ENCODE assay signal across 10 cellular contexts in the genomic region with DNA sequence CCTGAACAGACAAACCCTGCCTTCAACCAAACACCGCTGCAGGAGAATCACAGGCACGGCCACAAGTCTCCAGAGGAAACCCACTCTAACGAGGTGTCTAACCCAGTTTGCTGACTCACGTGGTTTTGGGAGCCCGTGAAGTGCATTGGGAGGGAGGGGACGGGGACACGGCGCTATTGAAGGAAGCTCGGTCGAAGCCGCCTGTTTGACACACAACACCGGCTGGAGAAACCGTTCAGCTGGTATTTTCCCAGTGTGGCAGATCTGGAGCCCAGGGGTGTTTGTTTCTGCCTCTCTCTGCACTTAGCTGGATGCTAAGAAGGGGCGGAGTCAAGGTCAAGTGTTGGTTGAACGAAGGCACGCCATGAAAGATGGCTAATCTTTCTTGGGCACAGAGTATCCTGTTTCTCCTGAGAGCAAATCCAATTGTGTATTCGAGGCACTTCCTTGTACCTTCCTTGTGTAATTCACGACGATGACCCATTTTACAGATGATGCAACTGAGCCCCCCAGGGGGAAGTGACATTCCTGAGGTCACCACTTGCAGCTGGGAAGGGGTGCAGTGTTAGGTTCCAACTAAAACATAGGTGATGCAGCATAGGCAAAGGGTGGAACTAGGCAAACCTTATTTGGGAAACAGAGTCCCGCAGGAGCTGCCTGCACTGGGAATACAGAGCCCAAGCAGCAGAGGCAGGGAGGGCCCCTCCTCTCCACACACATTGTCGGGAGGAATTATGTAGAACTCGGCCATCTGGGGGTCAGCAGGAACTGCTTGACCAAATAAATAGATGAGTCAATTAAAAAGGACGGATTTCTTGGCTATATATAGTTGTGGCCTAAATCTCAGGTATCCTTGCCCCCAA. TPM values are rescaled to one million over a fixed set of nuclear protein-coding genes. Genes with fewer than 3 reads are reported as not detected.
DNase-seq lines count a peak whose midpoint lies in the region; ATAC-seq, FAIRE-seq and TF ChIP-seq lines count a peak whose summit lies in the region.
"Had no signal": no experiment of that assay in that cellular context is flagged by ENCODE, and none has a peak within 500 bp of the region (broad histone marks: within the 10 kb centered on the region; RNA-seq: fewer than 3 reads in every experiment).

No MANE protein-coding gene starts in this region.

- H3K79me2 ChIP-seq in PC-3 (ENCODE audit: low read length) (peaks cover 40% of the 10 kb centered on the region), astrocyte (ENCODE audit: insufficient read depth, low read length) (peaks cover 4% of the 10 kb centered on the region)

- no peaks in the 10 kb centered on the region for H3K36me3 Mint-ChIP-seq in astrocyte (ENCODE audit: low read depth, unreplicated experiment)

- H3K27ac Mint-ChIP-seq in astrocyte (ENCODE audit: unreplicated experiment) = no peak overlapping the region

- no peak overlapping the region for H3K4me3 Mint-ChIP-seq in astrocyte (ENCODE audit: unreplicated experiment)

- peaks cover 29% of the 10 kb centered on the region for H3K4me1 Mint-ChIP-seq in astrocyte (ENCODE audit: low read depth, unreplicated experiment)

- intact Hi-C loops in PC-3 (cut with micrococcal nuclease) = no loop called here

- H3K27me3 Mint-ChIP-seq in astrocyte (ENCODE audit: low read depth, unreplicated experiment) = no peaks in the 10 kb centered on the region

- peak overlapping the region; percentile 32 for H3K27ac ChIP-seq in PC-3 (ENCODE audit: low read length)
- H3K27ac ChIP-seq in astrocyte (ENCODE audit: low read depth, low read length) = no peak overlapping the region
- H3K27ac ChIP-seq in small intestine (ENCODE audit: low read depth in 1 of 2, low read length in 1 of 2) = peak overlapping the region in 1 of 2 donors; percentile 70

- ATAC-seq in PC-3 (peak; percentile 63), HG02571 (IDR thresholded peaks at IDR 0.05; ENCODE audit: unreplicated experiment) (no peak)

- CTCF ChIA-PET in PC-3 (lab: Charles Lee) = no interaction called here

- 69 to 84% (median 69%) methylated on average over 23 of the region's 23 CpGs for WGBS in small intestine, 3 donors

- no peaks in the 10 kb centered on the region for H3K36me3 ChIP-seq in PC-3 (ENCODE audit: low read depth, low read length)
- H3K36me3 ChIP-seq in astrocyte (ENCODE audit: insufficient read depth, low read length) = no peaks in the 10 kb centered on the region
- H3K36me3 ChIP-seq in small intestine (ENCODE audit: control insufficient read depth in 2 of 2, insufficient read depth in 2 of 2, low read length in 2 of 2) = no peaks in the 10 kb centered on the region

- TF ChIP-seq CTCF in PC-3 (conservative IDR thresholded peaks at IDR 0.05; ENCODE audit: low read depth, low read length) = no peak
- no peak for TF ChIP-seq CTCF in astrocyte (IDR thresholded peaks at IDR 0.05; ENCODE audit: insufficient read depth, low read depth, low read length)

- H3K9me3 Mint-ChIP-seq in astrocyte (ENCODE audit: unreplicated experiment) = peaks cover 2% of the 10 kb centered on the region

- DNase-seq in NCI-H1417 (lab: John Stamatoyannopoulos, UW) = peak in 2 of 3 experiments; percentile 3 to 82
- no peak for DNase-seq in NCI-H1417 treated with DMSO at 0.1 percent for 48 hours (lab: John Stamatoyannopoulos, UW)
- DNase-seq in PC-3 = peak; percentile 72
- no peak for DNase-seq in astrocyte (ENCODE audit: low read depth)
- peak; percentile 23 to 30 for DNase-seq in stimulated activated CD8-positive, alpha-beta memory T cell treated with anti-CD3 and anti-CD28 coated beads, Interleukin-2, amount 100 ng/mL, for 1 hour (ENCODE audit: low read depth in 2 of 2)
- DNase-seq in activated CD4-positive, CD25-positive, alpha-beta regulatory T cell treated with anti-CD3 and anti-CD28 coated beads, Interleukin-2, amount 50 U/mL, for 72 hours = no peak
- no peak for DNase-seq in small intestine
- DNase-seq: NCI-H1048 had no signal

- no peaks in the 10 kb centered on the region for H3K9me3 ChIP-seq in PC-3 (ENCODE audit: low read length)
- no peaks in the 10 kb centered on the region for H3K9me3 ChIP-seq in astrocyte (ENCODE audit: insufficient read depth, low read depth, low read length)
- H3K9me3 ChIP-seq in small intestine (ENCODE audit: control insufficient read depth, low read depth) = no peaks in the 10 kb centered on the region

- peak overlapping the region; percentile 45 for H3K4me2 ChIP-seq in PC-3 (ENCODE audit: low read length)
- peak overlapping the region; percentile 74 for H3K4me2 ChIP-seq in astrocyte (ENCODE audit: low read length)

- no peak overlapping the region for H3K9ac ChIP-seq in PC-3 (ENCODE audit: low read length)
- H3K9ac ChIP-seq in astrocyte (ENCODE audit: low read length) = no peak overlapping the region

- no peaks in the 10 kb centered on the region for H3F3A ChIP-seq in PC-3 (ENCODE audit: low read length, unreplicated experiment)

- H3K9me2 ChIP-seq in PC-3 (replicated peaks; ENCODE audit: low read length) = no peaks in the 10 kb centered on the region

- H3K4me3 ChIP-seq in PC-3 (ENCODE audit: low read length) (no peak overlapping the region; the same call in 1 of the 2 replicates), astrocyte (ENCODE audit: insufficient read depth, low read depth, low read length) (no peak overlapping the region), small intestine (ENCODE audit: low read depth in 1 of 2, low read length in 2 of 2) (no peak overlapping the region)

- BruUV-seq in PC-3 (replicated peaks; lab: Mats Ljungman, UMichigan) = no TSS peak

- POLR2A ChIA-PET in PC-3 (lab: Charles Lee; ENCODE audit: unreplicated experiment) = interaction anchor here (0.6 kb wide), 2 partner anchors 9 to 541 kb away, joined by 3 read pairs; no protein-coding TSS in a partner anchor

- FAIRE-seq in astrocyte (lab: Jason Lieb, UNC) (no peak), small intestine (lab: Jason Lieb, UNC) (no peak)
- FAIRE-seq: A204.1 had no signal

- H3K27me3 ChIP-seq in PC-3 (ENCODE audit: low read length) = no peaks in the 10 kb centered on the region
- no peaks in the 10 kb centered on the region for H3K27me3 ChIP-seq in astrocyte (ENCODE audit: insufficient read depth, low read length)
- H3K27me3 ChIP-seq in small intestine (ENCODE audit: control insufficient read depth in 2 of 2, insufficient read depth in 2 of 2, low read length in 2 of 2) = no peaks in the 10 kb centered on the region

- H3K4me1 ChIP-seq in PC-3 (ENCODE audit: insufficient read depth, low read length) (peaks cover 42% of the 10 kb centered on the region), astrocyte (ENCODE audit: insufficient read depth, low read length) (peaks cover 23% of the 10 kb centered on the region), small intestine (ENCODE audit: control insufficient read depth in 2 of 2, insufficient read depth in 1 of 2, low read depth in 1 of 2, low read length in 1 of 2) (peaks cover 5 to 11% of the 10 kb centered on the region in 2 donors)

- H2AFZ ChIP-seq in PC-3 (ENCODE audit: low read length) = no peak overlapping the region
- no peak overlapping the region for H2AFZ ChIP-seq in astrocyte (ENCODE audit: low read depth, low read length)

- no peaks in the 10 kb centered on the region for H4K20me1 ChIP-seq in PC-3 (ENCODE audit: low read length)
- H4K20me1 ChIP-seq in astrocyte (ENCODE audit: insufficient read depth, low read length) = peaks cover 48% of the 10 kb centered on the region

RNA-seq across cellular contexts. Expression of a gene that starts 22.5 kb away (rescaled TPM):
- total RNA-seq in PC-3 (2014; rRNA removed) (28.1 and 31.9 TPM in 2 replicates), astrocyte (18.6 and 24.2 TPM in 2 replicates)
- polyA plus RNA-seq in small intestine = 10 to 100 TPM in 1 of 3 donors, 1 to 10 TPM in 2; 6.9 to 10.8 (median 8.6) TPM

Comparison
In these comparisons a context has a peak if more than half of its experiments do, and no peak if none do; other contexts are left out.
1. DNase-seq: peak in NCI-H1417 (2 of 3), PC-3 (single experiment) and stimulated activated CD8-positive, alpha-beta memory T cell treated with anti-CD3 and anti-CD28 coated beads, Interleukin-2, amount 100 ng/mL, for 1 hour (2 of 2); none in NCI-H1417 treated with DMSO at 0.1 percent for 48 hours (single experiment), astrocyte (single experiment), activated CD4-positive, CD25-positive, alpha-beta regulatory T cell treated with anti-CD3 and anti-CD28 coated beads, Interleukin-2, amount 50 U/mL, for 72 hours (single experiment) and small intestine (single experiment).